Comparison of ENCODE assay signal across 9 cellular contexts in genomic region chr5:38846379-38846967, GRCh38. TPM values are rescaled to one million over a fixed set of nuclear protein-coding genes. Genes with fewer than 3 reads are reported as not detected.
DNase-seq lines count a peak whose midpoint lies in the region; ATAC-seq and TF ChIP-seq lines count a peak whose summit lies in the region.
"Had no signal": no experiment of that assay in that cellular context is flagged by ENCODE, and none has a peak within 500 bp of the region (broad histone marks: within the 10 kb centered on the region; RNA-seq: fewer than 3 reads in every experiment).

No MANE protein-coding gene starts in this region.

- peak overlapping the region; percentile 93 to 98 for H3K27ac ChIP-seq in breast epithelium
- H3K27ac ChIP-seq in lower lobe of right lung, result peak overlapping the region; percentile 94
- H3K27ac ChIP-seq in transverse colon, result peak overlapping the region; percentile 87 to 93 (median 90)

- H3K9me3 Mint-ChIP-seq in activated T-cell treated with anti-CD3 and anti-CD28 coated beads, Interleukin-2, amount 50 U/mL, for 24 hours, result peaks cover 5% of the 10 kb centered on the region

- TF ChIP-seq POLR2A in breast epithelium (IDR thresholded peaks at IDR 0.05), result no peak
- TF ChIP-seq POLR2A in transverse colon (IDR thresholded peaks at IDR 0.05), result no peak

- no peaks in the 10 kb centered on the region for H3K36me3 Mint-ChIP-seq in activated T-cell treated with anti-CD3 and anti-CD28 coated beads, Interleukin-2, amount 50 U/mL, for 24 hours (ENCODE audit: low read depth)

- intact Hi-C loops in breast epithelium (cut with DNase I; ENCODE audit: low total_unique reads), result loop anchor here (2.0 kb wide), 1 partner anchor 78 kb away; no protein-coding TSS in a partner anchor
- intact Hi-C loops in lower lobe of right lung (cut with DNase I), result no loop called here
- intact Hi-C loops in transverse colon (cut with DNase I; ENCODE audit: low total_unique reads), result no loop called here

- no peaks in the 10 kb centered on the region for H3K4me1 ChIP-seq in breast epithelium
- peaks cover 20% of the 10 kb centered on the region for H3K4me1 ChIP-seq in lower lobe of right lung
- peaks cover 0 to 5% (median 1%) of the 10 kb centered on the region in 4 donors for H3K4me1 ChIP-seq in transverse colon

- H3K9me3 ChIP-seq in breast epithelium (peaks cover 0 to 3% of the 10 kb centered on the region in 2 donors), lower lobe of right lung (no peaks in the 10 kb centered on the region), transverse colon (no peaks in the 10 kb centered on the region)

- no peaks in the 10 kb centered on the region for H3K36me3 ChIP-seq in breast epithelium
- no peaks in the 10 kb centered on the region for H3K36me3 ChIP-seq in lower lobe of right lung
- H3K36me3 ChIP-seq in transverse colon, result no peaks in the 10 kb centered on the region

- DNase-seq in activated T-cell treated with anti-CD3 and anti-CD28 coated beads, Interleukin-2, amount 50 U/mL, for 24 hours, result no peak
- no peak for DNase-seq in activated T-cell treated with anti-CD3 and anti-CD28 coated beads, Interleukin-2, amount 50 U/mL, for 48 hours
- DNase-seq in breast epithelium (ENCODE audit: low spot score in 2 of 2), result no peak
- DNase-seq in lower lobe of right lung, result no peak
- no peak for DNase-seq in transverse colon
- no peak for DNase-seq in DMS79 (lab: John Stamatoyannopoulos, UW)
- no peak for DNase-seq in DMS114 treated with DMSO at 0.1 percent for 48 hours (lab: John Stamatoyannopoulos, UW; ENCODE audit: unreplicated experiment)
- DNase-seq: Karpas-422 had no signal

- H3K27me3 ChIP-seq in breast epithelium (no peaks in the 10 kb centered on the region), lower lobe of right lung (ENCODE audit: low read depth) (peaks cover 6% of the 10 kb centered on the region), transverse colon (peaks cover 22% of the 10 kb centered on the region)

- TF ChIP-seq CTCF in breast epithelium (IDR thresholded peaks at IDR 0.05) (no peak), lower lobe of right lung (IDR thresholded peaks at IDR 0.05) (no peak), transverse colon (IDR thresholded peaks at IDR 0.05) (no peak)

- WGBS in transverse colon (ENCODE audit: low coverage in 1 of 2), 2 donors, result 41 to 51% methylated on average over 6 to 22 of the region's 22 CpGs

- no peak overlapping the region for H3K27ac Mint-ChIP-seq in activated T-cell treated with anti-CD3 and anti-CD28 coated beads, Interleukin-2, amount 50 U/mL, for 24 hours

- ATAC-seq in lower lobe of right lung (peak; percentile 40 to 52), GM21381 (IDR thresholded peaks at IDR 0.05; ENCODE audit: unreplicated experiment) (no peak)

- peak overlapping the region; percentile 49 for H3K4me3 Mint-ChIP-seq in activated T-cell treated with anti-CD3 and anti-CD28 coated beads, Interleukin-2, amount 50 U/mL, for 24 hours

- H3K4me3 ChIP-seq in breast epithelium (peak overlapping the region; percentile 79 to 99 (median 86)), lower lobe of right lung (peak overlapping the region; percentile 69), transverse colon (peak overlapping the region; percentile 32 to 74 (median 55))

- in situ Hi-C loops in transverse colon (cut with MboI; ENCODE audit: low pct_ligation_motif_present in 1 of 4, low pct_unique_long_range_greater_than_20kb in 1 of 4, low sequenced_read_pairs in 3 of 4), result no loop called here

- no peak for TF ChIP-seq EP300 in transverse colon (IDR thresholded peaks at IDR 0.05; ENCODE audit: low read depth)

- H3K4me1 Mint-ChIP-seq in activated T-cell treated with anti-CD3 and anti-CD28 coated beads, Interleukin-2, amount 50 U/mL, for 24 hours (ENCODE audit: low read depth), result peaks cover 11% of the 10 kb centered on the region

- H3K27me3 Mint-ChIP-seq in activated T-cell treated with anti-CD3 and anti-CD28 coated beads, Interleukin-2, amount 50 U/mL, for 24 hours, result peaks cover 74% of the 10 kb centered on the region

RNA-seq across cellular contexts. Expression of gene OSMR, which starts 0.7 kb away (rescaled TPM):
- total RNA-seq in breast epithelium (100 to 1,000 TPM in 1 of 3 donors, 10 to 100 TPM in 2; 32.2 to 121 (median 54.0) TPM), lower lobe of right lung (61.6 TPM), transverse colon (10 to 100 TPM in 3 of 4 donors, 1 to 10 TPM in 1; 6.3 to 16.5 (median 11.7) TPM)
